ENCODE assay signal across 26 cellular contexts in the genomic region with DNA sequence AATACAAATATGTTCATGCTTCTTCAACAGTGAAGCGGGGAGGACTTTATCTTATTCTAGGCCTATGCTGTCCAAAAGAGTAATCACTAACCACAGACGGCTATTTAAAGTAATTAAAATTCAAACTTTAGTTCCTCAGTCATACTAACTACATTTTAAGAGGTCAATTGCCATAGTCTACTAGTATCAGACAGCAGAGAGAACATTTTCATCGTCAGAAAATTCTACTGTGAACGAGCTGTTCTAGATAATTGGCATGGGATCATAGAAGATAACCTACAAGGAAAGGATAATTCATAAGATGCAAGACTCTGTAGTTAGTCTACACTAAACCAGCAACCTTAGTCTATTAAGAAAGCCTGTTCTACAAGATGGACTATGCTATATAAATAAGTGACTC. TPM values are rescaled to one million over a fixed set of nuclear protein-coding genes. Genes with fewer than 3 reads are reported as not detected.
"Had no signal": no experiment of that assay in that cellular context is flagged by ENCODE, and none has a peak within 500 bp of the region (broad histone marks: within the 10 kb centered on the region; RNA-seq: fewer than 3 reads in every experiment).

No MANE protein-coding gene starts in this region.

- H3K27ac ChIP-seq: coronary artery, gastrocnemius medialis, neutrophil, pancreas, stomach, thyroid gland, vagina had no signal

- H3K4me1 ChIP-seq: pancreas, vagina had no signal

- H3K4me3 ChIP-seq: coronary artery, gastrocnemius medialis, lung, pancreas, stomach, thyroid gland, vagina had no signal

- DNase-seq: dermis blood vessel endothelial cell; effector memory CD4-positive, alpha-beta T cell; erythroblast; foreskin fibroblast; gastrocnemius medialis; hypothalamus; immature natural killer cell; islet precursor cell; kidney glomerular epithelial cell; left colon; natural killer cell; pancreas; stimulated activated CD4-positive, alpha-beta T cell treated with anti-CD3 and anti-CD28 coated beads, Interleukin-2, amount 100 ng/mL, for 24 hours; stimulated activated CD4-positive, alpha-beta T cell treated with anti-CD3 and anti-CD28 coated beads, Interleukin-4, amount 100 ng/mL, for 24 hours; stimulated activated naive CD4-positive, alpha-beta T cell treated with Interleukin-2 at 50 U/mL for 16 hours; stomach; thyroid gland; trophoblast cell had no signal

- H3K9me3 ChIP-seq: gastrocnemius medialis, neutrophil, pancreas, stomach, thyroid gland, vagina had no signal

- H3K27me3 ChIP-seq: gastrocnemius medialis, neutrophil, pancreas, stomach, thyroid gland, vagina had no signal

- ATAC-seq: gastrocnemius medialis; left colon; natural killer cell; sciatic nerve; stimulated activated effector memory CD8-positive, alpha-beta T cell treated with anti-CD3 and anti-CD28 coated beads, Interleukin-12 subunit alpha, Interleukin-12 subunit beta, amount 100 ng/mL, for 72 hours had no signal

- H3K36me3 ChIP-seq: gastrocnemius medialis, neutrophil, pancreas, stomach, thyroid gland, vagina had no signal

RNA-seq across cellular contexts. Expression of gene PRKN, which starts 44.4 kb away (rescaled TPM):
- total RNA-seq: endothelial cell of umbilical vein had no signal

RNA-seq across cellular contexts. Expression of gene PACRG, which starts 44.6 kb away (rescaled TPM):
- total RNA-seq: endothelial cell of umbilical vein, pulmonary artery endothelial cell, vagina had no signal
- polyA plus RNA-seq: immature natural killer cell had no signal
